ENCODE assay signal across 1 cellular context in genomic region chr12:130871286-130872178, GRCh38.
TF ChIP-seq lines count a peak whose summit lies in the region.

RAN (plus strand) TSS chr12:130872066; CDS start chr12:130872594, 528 bp downstream.

TF ChIP-seq in K562, 482 proteins besides CTCF, POLR2A, EP300 and RAD21 (continued from another document and continues in another):
- TF ChIP-seq ZNF609 (CRISPR knock-in tag; IDR thresholded peaks at IDR 0.05; ENCODE audit: borderline replicate concordance), result peak; percentile 49; the same call in 1 of the 2 replicates
- no peak for TF ChIP-seq ZNF41 (CRISPR knock-in tag; conservative IDR thresholded peaks at IDR 0.05)
- TF ChIP-seq PHB (CRISPR knock-in tag; IDR thresholded peaks at IDR 0.05), result no peak
- no peak for TF ChIP-seq KLF16 (IDR thresholded peaks at IDR 0.05)
- no peak for TF ChIP-seq EGR1 (conservative IDR thresholded peaks at IDR 0.05)
- no peak for TF ChIP-seq CTCFL (IDR thresholded peaks at IDR 0.05; ENCODE audit: borderline replicate concordance, insufficient read depth, low read depth, low read length, poor library complexity, severe bottlenecking)
- TF ChIP-seq KLF10 (CRISPR knock-in tag; IDR thresholded peaks at IDR 0.05), result no peak
- TF ChIP-seq KDM5B (IDR thresholded peaks at IDR 0.05; ENCODE audit: insufficient replicate concordance, low read depth, low read length), result peak; percentile 83
- peak in 1 of 2 experiments; percentile 12 for TF ChIP-seq AFF1 (IDR thresholded peaks at IDR 0.05; ENCODE audit: low read depth in 1 of 2, partially characterized antibody in 2 of 2)
- TF ChIP-seq KDM1A (IDR thresholded peaks at IDR 0.05), result peak in 1 of 2 experiments; percentile 40; a peak in 1 of 4 replicates
- TF ChIP-seq ERF (CRISPR knock-in tag; IDR thresholded peaks at IDR 0.05), result peak; percentile 77; the same call in 1 of the 2 replicates
- TF ChIP-seq FOXP1 (CRISPR knock-in tag; IDR thresholded peaks at IDR 0.05), result peak; percentile 91
- peak; percentile 90 to 92 for TF ChIP-seq NRF1 (conservative IDR thresholded peaks at IDR 0.05 in 1 of 2, IDR thresholded peaks at IDR 0.05 in 1 of 2)
- no peak for TF ChIP-seq ESRRB (CRISPR knock-in tag; IDR thresholded peaks at IDR 0.05; ENCODE audit: borderline replicate concordance)
- TF ChIP-seq SMAD1 (IDR thresholded peaks at IDR 0.05; ENCODE audit: low read depth, low read length, partially characterized antibody), result peak; percentile 70
- TF ChIP-seq KDM2B (CRISPR knock-in tag; IDR thresholded peaks at IDR 0.05), result no peak
- TF ChIP-seq RNF2 (IDR thresholded peaks at IDR 0.05), result peak; percentile 62; the same call in 1 of the 2 replicates
- TF ChIP-seq OTX1 (CRISPR knock-in tag; IDR thresholded peaks at IDR 0.05), result 0 out of 2 replicates have a peak, but pooled peaks have one; percentile 12
- TF ChIP-seq MIER1 (IDR thresholded peaks at IDR 0.05; ENCODE audit: low read depth), result 0 out of 2 replicates have a peak, but pooled peaks have one; percentile 42
- TF ChIP-seq MAX (CRISPR knock-in tag; IDR thresholded peaks at IDR 0.05), result peak; percentile 91
- TF ChIP-seq ZNF398 (CRISPR knock-in tag; IDR thresholded peaks at IDR 0.05), result no peak
- TF ChIP-seq KDM4B (IDR thresholded peaks at IDR 0.05; ENCODE audit: borderline replicate concordance in 2 of 2, low read depth in 1 of 2), result no peak
- no peak for TF ChIP-seq ZFP91 (CRISPR knock-in tag; IDR thresholded peaks at IDR 0.05)
- TF ChIP-seq KLF13 (tag; IDR thresholded peaks at IDR 0.05; ENCODE audit: borderline replicate concordance, low read depth), result peak; percentile 57; the same call in 1 of the 2 replicates
- TF ChIP-seq BHLHE40 (IDR thresholded peaks at IDR 0.05; ENCODE audit: low read length), result peak; percentile 70
- 0 out of 4 replicates have a peak, but pooled peaks of 1 of the 2 experiments have one; percentile 5 for TF ChIP-seq ZMIZ1 (IDR thresholded peaks at IDR 0.05; ENCODE audit: low read depth in 2 of 2, low read length in 2 of 2)
- no peak for TF ChIP-seq PURB (CRISPR knock-in tag; IDR thresholded peaks at IDR 0.05; ENCODE audit: low read depth)
- no peak for TF ChIP-seq ILF3 (IDR thresholded peaks at IDR 0.05; ENCODE audit: borderline replicate concordance)
- TF ChIP-seq HOXB6 (CRISPR knock-in tag; IDR thresholded peaks at IDR 0.05; ENCODE audit: borderline replicate concordance), result no peak
- peak; percentile 10 to 43; a peak in 2 of 4 replicates for TF ChIP-seq SIN3A (IDR thresholded peaks at IDR 0.05; ENCODE audit: borderline replicate concordance in 2 of 2, control insufficient read depth in 1 of 2, low read depth in 2 of 2, low read length in 2 of 2)
- peak; percentile 79 for TF ChIP-seq ZNF511 (CRISPR knock-in tag; IDR thresholded peaks at IDR 0.05)
- TF ChIP-seq BRD9 (IDR thresholded peaks at IDR 0.05; ENCODE audit: low read depth, partially characterized antibody), result peak; percentile 9
- peak; percentile 75 for TF ChIP-seq CHD1 (IDR thresholded peaks at IDR 0.05; ENCODE audit: low read length)
- TF ChIP-seq RB1 (IDR thresholded peaks at IDR 0.05; ENCODE audit: low read depth), result peak; percentile 72
- no peak for TF ChIP-seq DLX4 (CRISPR knock-in tag; IDR thresholded peaks at IDR 0.05)
